ENCODE assay signal across 1 cellular context in the genomic region with DNA sequence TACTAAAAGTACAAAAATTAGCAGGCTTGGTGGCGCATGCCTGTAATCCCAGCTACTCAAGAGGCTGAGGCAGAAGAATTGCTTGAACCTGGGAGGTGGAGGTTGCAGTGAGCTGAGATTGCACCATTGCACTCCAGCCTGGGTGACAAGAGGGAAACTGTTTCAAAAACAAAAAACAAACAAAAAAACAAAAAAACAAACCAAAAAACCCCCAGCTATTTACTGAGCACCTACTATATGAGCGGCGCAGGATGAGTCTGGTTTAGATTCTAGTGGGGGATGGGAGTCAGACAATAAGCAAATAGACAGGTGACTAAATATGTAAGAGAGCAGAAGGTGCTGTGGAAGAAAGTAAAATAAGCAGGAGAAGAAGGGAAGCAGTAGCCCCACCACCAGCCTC. TPM values are rescaled to one million over a fixed set of nuclear protein-coding genes. Genes with fewer than 3 reads are reported as not detected.
"Had no signal": no experiment of that assay in that cellular context is flagged by ENCODE, and none has a peak within 500 bp of the region (broad histone marks: within the 10 kb centered on the region; RNA-seq: fewer than 3 reads in every experiment).

No MANE protein-coding gene starts in this region.

RNA-seq across cellular contexts. Expression of gene BIK, which starts 5.6 kb away (rescaled TPM):
- total RNA-seq: Right ventricle myocardium superior had no signal
